Comparison of ENCODE assay signal across 1 cellular context in the genomic region with DNA sequence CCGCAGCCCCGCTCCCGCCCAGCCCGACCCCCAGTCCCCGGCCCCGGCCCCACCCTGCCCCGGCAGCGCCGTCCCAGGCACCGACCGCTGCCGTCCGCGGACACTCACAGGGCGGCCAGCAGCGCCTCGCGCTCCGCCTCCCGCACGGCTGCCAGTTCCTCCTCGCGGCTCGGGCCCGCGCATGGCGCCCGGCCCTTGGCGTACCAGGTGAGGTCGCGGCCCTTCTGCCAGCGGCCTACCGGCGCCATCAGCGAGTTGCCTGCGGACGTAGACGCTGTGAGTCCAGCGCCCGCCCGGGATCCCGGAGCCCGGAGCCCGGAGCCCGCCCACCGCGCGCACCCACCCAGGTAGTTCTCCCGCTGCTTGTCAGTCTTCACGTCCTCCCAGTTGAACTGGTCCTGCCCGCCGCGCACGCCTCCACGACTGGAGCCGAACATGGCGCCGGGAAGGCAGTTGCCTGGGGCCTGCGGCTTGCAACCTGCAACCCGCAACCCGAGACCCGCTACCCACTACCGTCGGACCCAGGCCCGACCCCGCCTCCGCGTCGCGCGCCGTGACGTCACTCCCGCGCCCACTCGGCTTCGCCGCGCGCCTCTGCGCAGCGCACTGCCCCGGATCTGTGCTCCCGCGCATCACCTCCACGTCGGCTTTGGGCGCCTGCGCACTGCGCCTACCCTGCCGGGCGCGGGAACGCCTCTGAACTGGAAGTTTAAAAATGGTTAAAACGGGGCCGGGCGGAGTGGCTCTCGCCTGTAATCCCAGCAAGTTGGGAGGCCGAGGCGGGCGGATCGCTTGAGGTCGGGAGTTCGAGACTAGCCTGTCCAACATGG.
TF ChIP-seq lines count a peak whose summit lies in the region.

Gene C1orf35 (minus strand): TSS at position 535 of the 830 bp plus-strand sequence. CDS start 98 bp downstream, at position 437.

TF ChIP-seq in GM12878, 131 proteins besides CTCF, POLR2A, EP300 and RAD21 (continued from another document and continues in another):
- TF ChIP-seq ZBTB4 (CRISPR knock-in tag; IDR thresholded peaks at IDR 0.05) (no peak), HCFC1 (IDR thresholded peaks at IDR 0.05; ENCODE audit: low read length) (peak; percentile 74), SREBF1 (IDR thresholded peaks at IDR 0.05; ENCODE audit: low read length) (no peak), EZH2 (IDR thresholded peaks at IDR 0.05; ENCODE audit: borderline replicate concordance, control insufficient read depth, low read depth, low read length) (no peak), CBX5 (IDR thresholded peaks at IDR 0.05; ENCODE audit: low read depth) (no peak), ZNF622 (IDR thresholded peaks at IDR 0.05) (no peak), SMAD5 (IDR thresholded peaks at IDR 0.05; ENCODE audit: low read depth) (no peak; the same call in 1 of the 2 replicates), CEBPB (IDR thresholded peaks at IDR 0.05; ENCODE audit: borderline replicate concordance in 1 of 2, low read depth in 2 of 2, low read length in 2 of 2) (no peak), TBL1XR1 (IDR thresholded peaks at IDR 0.05; ENCODE audit: low read depth, low read length) (no peak), JUND (IDR thresholded peaks at IDR 0.05; ENCODE audit: low read depth, low read length) (no peak), MEF2A (IDR thresholded peaks at IDR 0.05; ENCODE audit: insufficient read depth, low read depth, low read length) (no peak), ESRRA (IDR thresholded peaks at IDR 0.05; ENCODE audit: low read length) (no peak), PML (IDR thresholded peaks at IDR 0.05; ENCODE audit: low read length) (no peak), SUPT20H (IDR thresholded peaks at IDR 0.05; ENCODE audit: borderline replicate concordance, control insufficient read depth, low read depth, low read length) (no peak), ZNF274 (IDR thresholded peaks at IDR 0.05; ENCODE audit: insufficient read depth, insufficient read length) (no peak), RB1 (IDR thresholded peaks at IDR 0.05; ENCODE audit: borderline replicate concordance) (peak; percentile 97; the same call in 1 of the 2 replicates), USF1 (IDR thresholded peaks at IDR 0.05; ENCODE audit: borderline replicate concordance, extremely low read length, insufficient read depth, low read depth, low read length) (no peak), IRF3 (IDR thresholded peaks at IDR 0.05) (no peak), YY1 (IDR thresholded peaks at IDR 0.05; ENCODE audit: low read depth, low read length) (peak; percentile 55; the same call in 1 of the 2 replicates), ZNF687 (IDR thresholded peaks at IDR 0.05) (peak; percentile 85), RCOR1 (conservative IDR thresholded peaks at IDR 0.05; ENCODE audit: low read depth, low read length) (no peak), NFYA (IDR thresholded peaks at IDR 0.05; ENCODE audit: borderline replicate concordance, low read depth, low read length) (no peak), TCF12 (IDR thresholded peaks at IDR 0.05; ENCODE audit: low read depth, low read length) (no peak), DPF2 (IDR thresholded peaks at IDR 0.05) (peak; percentile 74; the same call in 1 of the 2 replicates), YBX1 (IDR thresholded peaks at IDR 0.05) (no peak), GABPA (IDR thresholded peaks at IDR 0.05; ENCODE audit: low read depth) (no peak), MXI1 (IDR thresholded peaks at IDR 0.05; ENCODE audit: low read depth, low read length) (peak; percentile 83), KAT2A (conservative IDR thresholded peaks at IDR 0.05; ENCODE audit: control insufficient read depth, low read depth, low read length) (no peak), ZBTB11 (CRISPR knock-in tag; IDR thresholded peaks at IDR 0.05) (no peak), TAF1 (IDR thresholded peaks at IDR 0.05; ENCODE audit: borderline replicate concordance, low read depth, low read length) (peak; percentile 63; the same call in 1 of the 2 replicates), BMI1 (IDR thresholded peaks at IDR 0.05; ENCODE audit: borderline replicate concordance) (no peak), HDAC6 (IDR thresholded peaks at IDR 0.05; ENCODE audit: unreplicated experiment) (no peak)
- TF ChIP-seq, protein P1, sequence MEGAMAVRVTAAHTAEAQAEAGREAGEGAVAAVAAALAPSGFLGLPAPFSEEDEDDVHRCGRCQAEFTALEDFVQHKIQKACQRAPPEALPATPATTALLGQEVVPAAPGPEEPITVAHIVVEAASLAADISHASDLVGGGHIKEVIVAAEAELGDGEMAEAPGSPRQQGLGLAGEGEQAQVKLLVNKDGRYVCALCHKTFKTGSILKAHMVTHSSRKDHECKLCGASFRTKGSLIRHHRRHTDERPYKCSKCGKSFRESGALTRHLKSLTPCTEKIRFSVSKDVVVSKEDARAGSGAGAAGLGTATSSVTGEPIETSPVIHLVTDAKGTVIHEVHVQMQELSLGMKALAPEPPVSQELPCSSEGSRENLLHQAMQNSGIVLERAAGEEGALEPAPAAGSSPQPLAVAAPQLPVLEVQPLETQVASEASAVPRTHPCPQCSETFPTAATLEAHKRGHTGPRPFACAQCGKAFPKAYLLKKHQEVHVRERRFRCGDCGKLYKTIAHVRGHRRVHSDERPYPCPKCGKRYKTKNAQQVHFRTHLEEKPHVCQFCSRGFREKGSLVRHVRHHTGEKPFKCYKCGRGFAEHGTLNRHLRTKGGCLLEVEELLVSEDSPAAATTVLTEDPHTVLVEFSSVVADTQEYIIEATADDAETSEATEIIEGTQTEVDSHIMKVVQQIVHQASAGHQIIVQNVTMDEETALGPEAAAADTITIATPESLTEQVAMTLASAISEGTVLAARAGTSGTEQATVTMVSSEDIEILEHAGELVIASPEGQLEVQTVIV (IDR thresholded peaks at IDR 0.05; ENCODE audit: borderline replicate concordance, partially characterized antibody), result no peak
- TF ChIP-seq, protein P2, sequence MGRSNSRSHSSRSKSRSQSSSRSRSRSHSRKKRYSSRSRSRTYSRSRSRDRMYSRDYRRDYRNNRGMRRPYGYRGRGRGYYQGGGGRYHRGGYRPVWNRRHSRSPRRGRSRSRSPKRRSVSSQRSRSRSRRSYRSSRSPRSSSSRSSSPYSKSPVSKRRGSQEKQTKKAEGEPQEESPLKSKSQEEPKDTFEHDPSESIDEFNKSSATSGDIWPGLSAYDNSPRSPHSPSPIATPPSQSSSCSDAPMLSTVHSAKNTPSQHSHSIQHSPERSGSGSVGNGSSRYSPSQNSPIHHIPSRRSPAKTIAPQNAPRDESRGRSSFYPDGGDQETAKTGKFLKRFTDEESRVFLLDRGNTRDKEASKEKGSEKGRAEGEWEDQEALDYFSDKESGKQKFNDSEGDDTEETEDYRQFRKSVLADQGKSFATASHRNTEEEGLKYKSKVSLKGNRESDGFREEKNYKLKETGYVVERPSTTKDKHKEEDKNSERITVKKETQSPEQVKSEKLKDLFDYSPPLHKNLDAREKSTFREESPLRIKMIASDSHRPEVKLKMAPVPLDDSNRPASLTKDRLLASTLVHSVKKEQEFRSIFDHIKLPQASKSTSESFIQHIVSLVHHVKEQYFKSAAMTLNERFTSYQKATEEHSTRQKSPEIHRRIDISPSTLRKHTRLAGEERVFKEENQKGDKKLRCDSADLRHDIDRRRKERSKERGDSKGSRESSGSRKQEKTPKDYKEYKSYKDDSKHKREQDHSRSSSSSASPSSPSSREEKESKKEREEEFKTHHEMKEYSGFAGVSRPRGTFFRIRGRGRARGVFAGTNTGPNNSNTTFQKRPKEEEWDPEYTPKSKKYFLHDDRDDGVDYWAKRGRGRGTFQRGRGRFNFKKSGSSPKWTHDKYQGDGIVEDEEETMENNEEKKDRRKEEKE (IDR thresholded peaks at IDR 0.05), result no peak
- TF ChIP-seq, protein P3, sequence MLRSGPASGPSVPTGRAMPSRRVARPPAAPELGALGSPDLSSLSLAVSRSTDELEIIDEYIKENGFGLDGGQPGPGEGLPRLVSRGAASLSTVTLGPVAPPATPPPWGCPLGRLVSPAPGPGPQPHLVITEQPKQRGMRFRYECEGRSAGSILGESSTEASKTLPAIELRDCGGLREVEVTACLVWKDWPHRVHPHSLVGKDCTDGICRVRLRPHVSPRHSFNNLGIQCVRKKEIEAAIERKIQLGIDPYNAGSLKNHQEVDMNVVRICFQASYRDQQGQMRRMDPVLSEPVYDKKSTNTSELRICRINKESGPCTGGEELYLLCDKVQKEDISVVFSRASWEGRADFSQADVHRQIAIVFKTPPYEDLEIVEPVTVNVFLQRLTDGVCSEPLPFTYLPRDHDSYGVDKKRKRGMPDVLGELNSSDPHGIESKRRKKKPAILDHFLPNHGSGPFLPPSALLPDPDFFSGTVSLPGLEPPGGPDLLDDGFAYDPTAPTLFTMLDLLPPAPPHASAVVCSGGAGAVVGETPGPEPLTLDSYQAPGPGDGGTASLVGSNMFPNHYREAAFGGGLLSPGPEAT (IDR thresholded peaks at IDR 0.05; ENCODE audit: low read depth), result peak; percentile 54; the same call in 1 of the 2 replicates
